ENCODE assay signal across 23 cellular contexts in the genomic region with DNA sequence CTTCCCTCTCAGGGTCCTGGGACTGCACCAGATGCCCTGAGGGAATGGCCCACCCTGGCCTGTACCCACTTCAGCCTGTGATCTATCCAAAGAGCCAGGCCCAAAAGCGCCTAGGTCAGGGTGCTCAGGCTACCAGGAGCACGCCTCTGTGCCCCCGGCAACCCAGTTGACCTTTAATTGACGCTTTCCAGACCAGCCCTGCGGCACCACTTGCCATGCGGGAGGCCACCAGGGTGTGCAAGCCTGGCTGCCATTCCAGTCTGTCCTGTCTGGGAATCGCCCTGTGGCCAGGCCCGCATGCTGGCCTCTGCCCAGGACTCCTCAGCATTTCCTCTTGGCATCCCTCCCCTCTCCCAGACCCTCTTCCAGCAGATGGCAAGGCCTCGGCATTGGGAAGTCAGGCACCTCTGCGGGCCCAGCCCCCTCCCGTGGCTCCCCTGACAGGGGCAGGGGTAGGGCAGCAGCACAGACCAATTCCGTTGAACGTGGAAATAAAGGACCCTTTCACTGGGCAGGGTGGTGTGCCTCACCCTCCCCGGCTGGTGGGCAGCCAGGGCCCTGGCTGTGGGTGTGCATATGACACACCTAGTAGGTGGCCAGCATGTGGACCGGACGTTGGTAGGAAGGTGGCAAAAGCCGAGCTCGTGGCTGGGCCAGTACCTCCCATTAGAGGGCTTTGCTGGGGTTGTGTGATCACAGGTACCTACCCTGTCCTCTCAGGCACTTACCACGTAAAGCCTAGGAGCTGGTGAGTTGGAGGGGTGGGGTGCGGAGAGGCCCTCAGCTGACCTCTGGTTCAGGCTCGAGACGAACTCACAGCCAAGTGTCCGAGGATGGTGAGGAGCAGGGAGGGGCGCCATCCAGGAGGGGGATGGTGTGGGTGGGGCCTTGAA.
"Had no signal": no experiment of that assay in that cellular context is flagged by ENCODE, and none has a peak within 500 bp of the region (broad histone marks: within the 10 kb centered on the region; RNA-seq: fewer than 3 reads in every experiment).

No MANE protein-coding gene starts in this region.

- H3K4me1 ChIP-seq: gastrocnemius medialis had no signal

- FAIRE-seq: colon, endothelial cell of umbilical vein, keratinocyte had no signal

- H3K9me3 ChIP-seq: gastrocnemius medialis, spleen, thoracic aorta, transverse colon had no signal

- H3K36me3 ChIP-seq: gastrocnemius medialis, thoracic aorta, transverse colon had no signal

- H3K4me3 ChIP-seq: gastrocnemius medialis, lung, spleen, thoracic aorta, transverse colon had no signal

- DNase-seq: cerebellar nuclear complex; erythroblast; gastrocnemius medialis; glutamatergic neuron; left colon; left ventricle myocardium superior; naive thymus-derived CD4-positive, alpha-beta T cell; nephron progenitor cell; posterior cingulate gyrus; spleen; stimulated activated CD4-positive, alpha-beta T cell treated with anti-CD3 and anti-CD28 coated beads, Interleukin-15, amount 100 ng/mL, for 24 hours; stimulated activated CD4-positive, alpha-beta T cell treated with anti-CD3 and anti-CD28 coated beads, Interleukin-1b, Interleukin-23, amount 100 ng/mL, for 48 hours; stimulated activated CD4-positive, alpha-beta T cell treated with anti-CD3 and anti-CD28 coated beads, Interleukin-4, amount 100 ng/mL, for 24 hours; stimulated activated naive CD8-positive, alpha-beta T cell treated with anti-CD3 and anti-CD28 coated beads, Interleukin-15, amount 100 ng/mL, for 72 hours; substantia nigra; transverse colon had no signal

- H3K27ac ChIP-seq: gastrocnemius medialis, spleen, thoracic aorta, transverse colon had no signal

- ATAC-seq: gastrocnemius medialis; left colon; left ventricle myocardium superior; naive thymus-derived CD4-positive, alpha-beta T cell; sciatic nerve; stimulated activated memory B cell treated with anti-CD40 and anti-IgM and Interleukin-4, amounts not matched to agents 10 μg/mL and 1 μg/mL and 100 μg/mL, for 72 hours; stimulated activated naive CD8-positive, alpha-beta T cell treated with anti-CD3 and anti-CD28 coated beads, Interleukin-15, amount 100 ng/mL, for 72 hours had no signal
